ENCODE assay signal across 20 cellular contexts in genomic region chr4:131085009-131085408, GRCh38.
"Had no signal": no experiment of that assay in that cellular context is flagged by ENCODE, and none has a peak within 500 bp of the region (broad histone marks: within the 10 kb centered on the region; RNA-seq: fewer than 3 reads in every experiment).

No MANE protein-coding gene starts in this region.

- H3K36me3 ChIP-seq: esophagus muscularis mucosa, gastroesophageal sphincter, heart left ventricle, left ventricle myocardium inferior, spleen had no signal

- FAIRE-seq: endothelial cell of umbilical vein had no signal

- H3K4me1 ChIP-seq: esophagus muscularis mucosa, gastroesophageal sphincter, heart left ventricle, left ventricle myocardium inferior, spleen, testis had no signal

- H3K4me3 ChIP-seq: esophagus muscularis mucosa, gastroesophageal sphincter, heart left ventricle, left ventricle myocardium inferior, spleen, testis had no signal

- H3K9me3 ChIP-seq: esophagus muscularis mucosa, gastroesophageal sphincter, heart left ventricle, left ventricle myocardium inferior, spleen, testis had no signal

- H3K27ac ChIP-seq: esophagus muscularis mucosa, gastroesophageal sphincter, heart left ventricle, left ventricle myocardium inferior, spleen, testis had no signal

- DNase-seq: activated CD4-positive, alpha-beta T cell treated with anti-CD3 and anti-CD28 coated beads, Interleukin-2, amount 50 U/mL, for 4 hours; activated naive CD8-positive, alpha-beta T cell treated with anti-CD3 and anti-CD28 coated beads for 36 hours; amniotic stem cell; dermis blood vessel endothelial cell; effector memory CD4-positive, alpha-beta T cell; heart left ventricle; immature natural killer cell; kidney glomerular epithelial cell; left ventricle myocardium inferior; mammary epithelial cell; midbrain; posterior cingulate gyrus; retina; spleen; stimulated activated CD4-positive, alpha-beta T cell treated with anti-CD3 and anti-CD28 coated beads, Interleukin-4, amount 100 ng/mL, for 4 hours; testis had no signal

- H3K27me3 ChIP-seq: esophagus muscularis mucosa, gastroesophageal sphincter, heart left ventricle, spleen, testis had no signal

- ATAC-seq: gastroesophageal sphincter; heart left ventricle; stimulated activated memory B cell treated with anti-CD40 and anti-IgM and Interleukin-4, amounts not matched to agents 10 μg/mL and 1 μg/mL and 100 μg/mL, for 72 hours had no signal
